In the genomic region with DNA sequence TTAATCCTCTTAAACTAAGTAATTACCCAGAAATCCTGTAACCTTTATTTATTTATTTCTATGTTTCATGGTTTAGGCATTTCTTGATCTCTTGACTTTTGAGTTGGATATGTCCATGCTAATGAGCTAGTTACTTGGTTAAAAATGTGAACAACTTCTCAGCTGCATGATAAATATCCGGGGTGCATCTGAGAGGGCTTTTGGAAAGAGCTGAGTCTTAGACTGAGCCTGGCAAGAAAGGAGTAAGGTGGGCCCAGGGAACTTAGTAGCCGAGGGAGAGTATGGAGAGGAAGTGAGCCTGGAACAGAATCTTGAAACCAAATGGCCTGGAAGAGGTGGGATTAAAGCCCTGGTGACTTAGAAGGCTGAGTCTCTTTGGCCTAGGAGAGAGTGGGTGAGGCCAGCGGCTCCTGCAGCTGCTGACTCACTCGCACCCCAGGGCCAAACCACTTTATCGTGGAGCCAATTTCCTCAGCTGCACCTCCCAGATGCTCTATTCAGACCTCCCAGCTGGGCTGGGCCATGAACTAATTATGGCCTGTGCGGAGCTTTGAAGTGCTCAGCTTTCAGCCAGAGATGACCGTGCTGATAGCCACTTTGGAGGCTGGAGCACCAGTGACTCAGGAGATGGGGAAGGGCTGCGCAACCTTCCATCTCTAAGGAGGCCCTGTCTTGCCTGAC, we compare ENCODE assay signal across 1 cellular context.
TF ChIP-seq lines count a peak whose summit lies in the region.

No MANE protein-coding gene starts in this region.

TF ChIP-seq in K562, 482 proteins besides CTCF, POLR2A, EP300 and RAD21 (continued from another document and continues in another):
- TF ChIP-seq HEY1 (CRISPR knock-in tag; IDR thresholded peaks at IDR 0.05; ENCODE audit: borderline replicate concordance) (no peak), CHD2 (IDR thresholded peaks at IDR 0.05; ENCODE audit: low read depth, low read length) (no peak), MYNN (IDR thresholded peaks at IDR 0.05) (peak; percentile 87), MYNN (CRISPR knock-in tag; IDR thresholded peaks at IDR 0.05) (no peak), RBM25 (IDR thresholded peaks at IDR 0.05; ENCODE audit: low read depth, low read length, severe bottlenecking) (peak; percentile 23), CBFA2T2 (conservative IDR thresholded peaks at IDR 0.05) (peak; percentile 89), RBBP5 (IDR thresholded peaks at IDR 0.05; ENCODE audit: borderline replicate concordance, insufficient read depth, low read length, poor library complexity, severe bottlenecking) (peak; percentile 32), TRIM28 (IDR thresholded peaks at IDR 0.05) (0 out of 2 replicates have a peak, but pooled peaks have one; percentile 21), TFE3 (CRISPR knock-in tag; IDR thresholded peaks at IDR 0.05) (no peak), CHD1 (IDR thresholded peaks at IDR 0.05; ENCODE audit: low read length) (no peak), ZNF780A (CRISPR knock-in tag; IDR thresholded peaks at IDR 0.05) (no peak), GTF2E2 (tag; IDR thresholded peaks at IDR 0.05) (0 out of 2 replicates have a peak, but pooled peaks have one; percentile 20), YBX1 (IDR thresholded peaks at IDR 0.05) (no peak), CREM (IDR thresholded peaks at IDR 0.05; ENCODE audit: low read depth) (peak; percentile 22; the same call in 1 of the 2 replicates), BRD4 (IDR thresholded peaks at IDR 0.05) (peak; percentile 74; the same call in 1 of the 2 replicates), SMARCC2 (IDR thresholded peaks at IDR 0.05; ENCODE audit: low read depth) (0 out of 2 replicates have a peak, but pooled peaks have one; percentile 34), JUN (IDR thresholded peaks at IDR 0.05; ENCODE audit: borderline replicate concordance, low read depth, low read length) (peak; percentile 46; the same call in 1 of the 2 replicates), JUN (CRISPR knock-in tag; IDR thresholded peaks at IDR 0.05; ENCODE audit: borderline replicate concordance) (no peak), ZNF134 (CRISPR knock-in tag; conservative IDR thresholded peaks at IDR 0.05) (peak; percentile 85), ATF6 (CRISPR knock-in tag; IDR thresholded peaks at IDR 0.05) (peak; percentile 67; the same call in 1 of the 2 replicates), ZNF583 (CRISPR knock-in tag; IDR thresholded peaks at IDR 0.05) (no peak), FOXK2 (conservative IDR thresholded peaks at IDR 0.05 in 1 of 2, IDR thresholded peaks at IDR 0.05 in 1 of 2; ENCODE audit: low read depth in 2 of 2) (peak in 1 of 2 experiments; percentile 82; a peak in 2 of 4 replicates), TBP (optimal IDR thresholded peaks at IDR 0.05; ENCODE audit: low read depth, low read length) (peak; percentile 43), RNF2 (IDR thresholded peaks at IDR 0.05) (peak; percentile 53; the same call in 1 of the 2 replicates), STAT6 (CRISPR knock-in tag; IDR thresholded peaks at IDR 0.05) (no peak), TAF15 (IDR thresholded peaks at IDR 0.05; ENCODE audit: low read depth, low read length) (no peak), HDGF (IDR thresholded peaks at IDR 0.05) (no peak), SUPT5H (IDR thresholded peaks at IDR 0.05) (peak; percentile 64), ELF4 (CRISPR knock-in tag; IDR thresholded peaks at IDR 0.05) (no peak), HLTF (IDR thresholded peaks at IDR 0.05) (no peak), DACH1 (IDR thresholded peaks at IDR 0.05; ENCODE audit: partially characterized antibody) (peak; percentile 92), ETV5 (CRISPR knock-in tag; IDR thresholded peaks at IDR 0.05; ENCODE audit: low read depth) (peak; percentile 58; the same call in 1 of the 2 replicates), TAF1 (IDR thresholded peaks at IDR 0.05; ENCODE audit: control insufficient read depth, extremely low read depth, insufficient read depth, low read length, severe bottlenecking) (no peak), ZBED1 (IDR thresholded peaks at IDR 0.05) (no peak), LCOR (CRISPR knock-in tag; IDR thresholded peaks at IDR 0.05) (peak; percentile 69; the same call in 1 of the 2 replicates), PHF8 (IDR thresholded peaks at IDR 0.05; ENCODE audit: borderline replicate concordance, low read length) (peak; percentile 28; the same call in 1 of the 2 replicates), POLR2AphosphoS5 (IDR thresholded peaks at IDR 0.05; ENCODE audit: control insufficient read depth, insufficient read depth, low read depth, low read length) (peak; percentile 65; the same call in 1 of the 2 replicates), RBM14 (IDR thresholded peaks at IDR 0.05; ENCODE audit: borderline replicate concordance, insufficient read depth, low read depth, low read length) (no peak), NFRKB (IDR thresholded peaks at IDR 0.05; ENCODE audit: low read depth) (peak; percentile 63), GABPB2 (CRISPR knock-in tag; conservative IDR thresholded peaks at IDR 0.05) (no peak), MYC (IDR thresholded peaks at IDR 0.05; ENCODE audit: low read depth, low read length) (0 out of 2 replicates have a peak, but pooled peaks have one; percentile 27), MYC (CRISPR knock-in tag; IDR thresholded peaks at IDR 0.05; ENCODE audit: borderline replicate concordance, low read depth) (no peak), MEF2A (IDR thresholded peaks at IDR 0.05; ENCODE audit: control insufficient read depth, low read depth, low read length) (peak; percentile 28; the same call in 1 of the 2 replicates), PCBP2 (IDR thresholded peaks at IDR 0.05; ENCODE audit: low read depth, low read length, poor library complexity, severe bottlenecking) (no peak), ETV1 (tag; conservative IDR thresholded peaks at IDR 0.05; ENCODE audit: low read depth) (0 out of 2 replicates have a peak, but pooled peaks have one; percentile 12), SP1 (CRISPR knock-in tag; IDR thresholded peaks at IDR 0.05) (peak; percentile 18; the same call in 1 of the 2 replicates), FOSL1 (tag; conservative IDR thresholded peaks at IDR 0.05) (peak; percentile 91), BRD9 (IDR thresholded peaks at IDR 0.05; ENCODE audit: low read depth, partially characterized antibody) (peak; percentile 64), L3MBTL2 (IDR thresholded peaks at IDR 0.05) (peak; percentile 36; the same call in 1 of the 2 replicates), MXI1 (IDR thresholded peaks at IDR 0.05; ENCODE audit: low read depth, low read length) (no peak), TCF7L2 (IDR thresholded peaks at IDR 0.05; ENCODE audit: low read depth, low read length) (peak; percentile 82), ZKSCAN8 (CRISPR knock-in tag; IDR thresholded peaks at IDR 0.05) (no peak), ZNF75A (CRISPR knock-in tag; IDR thresholded peaks at IDR 0.05) (no peak)
- TF ChIP-seq, protein P1, sequence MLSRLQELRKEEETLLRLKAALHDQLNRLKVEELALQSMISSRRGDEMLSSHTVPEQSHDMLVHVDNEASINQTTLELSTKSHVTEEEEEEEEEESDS (CRISPR knock-in tag; IDR thresholded peaks at IDR 0.05): no peak
- TF ChIP-seq, protein P2, sequence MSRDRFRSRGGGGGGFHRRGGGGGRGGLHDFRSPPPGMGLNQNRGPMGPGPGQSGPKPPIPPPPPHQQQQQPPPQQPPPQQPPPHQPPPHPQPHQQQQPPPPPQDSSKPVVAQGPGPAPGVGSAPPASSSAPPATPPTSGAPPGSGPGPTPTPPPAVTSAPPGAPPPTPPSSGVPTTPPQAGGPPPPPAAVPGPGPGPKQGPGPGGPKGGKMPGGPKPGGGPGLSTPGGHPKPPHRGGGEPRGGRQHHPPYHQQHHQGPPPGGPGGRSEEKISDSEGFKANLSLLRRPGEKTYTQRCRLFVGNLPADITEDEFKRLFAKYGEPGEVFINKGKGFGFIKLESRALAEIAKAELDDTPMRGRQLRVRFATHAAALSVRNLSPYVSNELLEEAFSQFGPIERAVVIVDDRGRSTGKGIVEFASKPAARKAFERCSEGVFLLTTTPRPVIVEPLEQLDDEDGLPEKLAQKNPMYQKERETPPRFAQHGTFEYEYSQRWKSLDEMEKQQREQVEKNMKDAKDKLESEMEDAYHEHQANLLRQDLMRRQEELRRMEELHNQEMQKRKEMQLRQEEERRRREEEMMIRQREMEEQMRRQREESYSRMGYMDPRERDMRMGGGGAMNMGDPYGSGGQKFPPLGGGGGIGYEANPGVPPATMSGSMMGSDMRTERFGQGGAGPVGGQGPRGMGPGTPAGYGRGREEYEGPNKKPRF (IDR thresholded peaks at IDR 0.05; ENCODE audit: low read depth, low read length): no peak
- TF ChIP-seq, protein P3, sequence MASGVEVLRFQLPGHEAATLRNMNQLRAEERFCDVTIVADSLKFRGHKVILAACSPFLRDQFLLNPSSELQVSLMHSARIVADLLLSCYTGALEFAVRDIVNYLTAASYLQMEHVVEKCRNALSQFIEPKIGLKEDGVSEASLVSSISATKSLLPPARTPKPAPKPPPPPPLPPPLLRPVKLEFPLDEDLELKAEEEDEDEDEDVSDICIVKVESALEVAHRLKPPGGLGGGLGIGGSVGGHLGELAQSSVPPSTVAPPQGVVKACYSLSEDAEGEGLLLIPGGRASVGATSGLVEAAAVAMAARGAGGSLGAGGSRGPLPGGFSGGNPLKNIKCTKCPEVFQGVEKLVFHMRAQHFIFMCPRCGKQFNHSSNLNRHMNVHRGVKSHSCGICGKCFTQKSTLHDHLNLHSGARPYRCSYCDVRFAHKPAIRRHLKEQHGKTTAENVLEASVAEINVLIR (CRISPR knock-in tag; IDR thresholded peaks at IDR 0.05): no peak
- TF ChIP-seq, protein P4, sequence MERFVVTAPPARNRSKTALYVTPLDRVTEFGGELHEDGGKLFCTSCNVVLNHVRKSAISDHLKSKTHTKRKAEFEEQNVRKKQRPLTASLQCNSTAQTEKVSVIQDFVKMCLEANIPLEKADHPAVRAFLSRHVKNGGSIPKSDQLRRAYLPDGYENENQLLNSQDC (CRISPR knock-in tag; IDR thresholded peaks at IDR 0.05): no peak
- TF ChIP-seq, protein P5, sequence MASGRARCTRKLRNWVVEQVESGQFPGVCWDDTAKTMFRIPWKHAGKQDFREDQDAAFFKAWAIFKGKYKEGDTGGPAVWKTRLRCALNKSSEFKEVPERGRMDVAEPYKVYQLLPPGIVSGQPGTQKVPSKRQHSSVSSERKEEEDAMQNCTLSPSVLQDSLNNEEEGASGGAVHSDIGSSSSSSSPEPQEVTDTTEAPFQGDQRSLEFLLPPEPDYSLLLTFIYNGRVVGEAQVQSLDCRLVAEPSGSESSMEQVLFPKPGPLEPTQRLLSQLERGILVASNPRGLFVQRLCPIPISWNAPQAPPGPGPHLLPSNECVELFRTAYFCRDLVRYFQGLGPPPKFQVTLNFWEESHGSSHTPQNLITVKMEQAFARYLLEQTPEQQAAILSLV (tag; IDR thresholded peaks at IDR 0.05): no peak
- TF ChIP-seq, protein P6, sequence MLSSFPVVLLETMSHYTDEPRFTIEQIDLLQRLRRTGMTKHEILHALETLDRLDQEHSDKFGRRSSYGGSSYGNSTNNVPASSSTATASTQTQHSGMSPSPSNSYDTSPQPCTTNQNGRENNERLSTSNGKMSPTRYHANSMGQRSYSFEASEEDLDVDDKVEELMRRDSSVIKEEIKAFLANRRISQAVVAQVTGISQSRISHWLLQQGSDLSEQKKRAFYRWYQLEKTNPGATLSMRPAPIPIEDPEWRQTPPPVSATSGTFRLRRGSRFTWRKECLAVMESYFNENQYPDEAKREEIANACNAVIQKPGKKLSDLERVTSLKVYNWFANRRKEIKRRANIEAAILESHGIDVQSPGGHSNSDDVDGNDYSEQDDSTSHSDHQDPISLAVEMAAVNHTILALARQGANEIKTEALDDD (IDR thresholded peaks at IDR 0.05): peak; percentile 88
